8 cellular contexts compared by ENCODE assay signal in the genomic region with DNA sequence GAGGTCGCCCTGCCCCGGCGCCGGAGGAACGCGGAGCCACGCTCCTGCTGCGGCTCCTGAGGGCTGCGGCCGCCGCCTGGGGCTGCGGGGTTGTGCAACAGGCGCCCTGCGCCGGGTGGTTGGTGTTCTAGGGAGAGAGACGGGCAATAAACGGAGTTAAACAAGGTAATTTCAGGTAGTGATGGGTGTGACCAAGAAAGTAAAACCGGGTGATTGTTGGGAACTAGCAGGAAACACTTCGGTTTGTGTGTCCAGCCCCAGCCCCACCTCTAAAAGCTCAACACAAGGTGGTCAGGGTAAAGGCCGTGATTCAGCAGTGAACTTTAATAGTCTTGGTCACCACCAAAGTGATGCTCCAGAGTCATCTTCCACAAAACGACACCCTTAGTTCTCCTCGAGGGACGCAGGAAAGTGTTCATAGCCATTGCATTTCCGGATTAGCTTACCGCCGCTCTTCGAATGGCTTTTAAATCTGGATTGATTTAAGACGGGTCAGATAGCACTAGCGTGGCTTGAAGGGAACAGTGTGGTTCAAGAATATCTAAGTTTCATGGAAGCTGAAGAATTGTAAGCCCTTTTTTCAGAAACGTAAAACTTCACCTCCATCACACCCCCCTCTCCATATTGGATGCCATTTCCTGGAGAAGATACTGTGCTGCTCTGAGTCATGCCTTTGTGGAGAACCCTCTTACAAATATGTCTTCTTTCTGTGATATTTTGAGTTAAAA. TPM values are rescaled to one million over a fixed set of nuclear protein-coding genes. Genes with fewer than 3 reads are reported as not detected.
DNase-seq lines count a peak whose midpoint lies in the region; ATAC-seq, FAIRE-seq and TF ChIP-seq lines count a peak whose summit lies in the region.

No MANE protein-coding gene starts in this region.

- peak overlapping the region; percentile 98 for H4K8ac ChIP-seq in trophoblast cell (ENCODE audit: low read depth, low read length)

- intact Hi-C loops in activated naive CD4-positive, alpha-beta T cell treated with anti-CD3 and anti-CD28 coated beads for 36 hours (cut with micrococcal nuclease): loop anchor here (1.0 to 5.0 kb wide), 20 partner anchors 58 to 1262 kb away; partner anchors contain the start of genes ATR, GK5, PXYLP1 and SLC25A36

- H2BK12ac ChIP-seq in trophoblast cell (ENCODE audit: low read length): no peak overlapping the region

- H3K79me2 ChIP-seq in ACC112 (ENCODE audit: control insufficient read depth, insufficient read depth, low read length, unreplicated experiment) (peaks cover 56% of the 10 kb centered on the region), trophoblast cell (ENCODE audit: control insufficient read depth, insufficient read depth, low read length, poor library complexity) (peaks cover 13% of the 10 kb centered on the region)

- peak overlapping the region; percentile 99 for H3K27ac Mint-ChIP-seq in activated naive CD4-positive, alpha-beta T cell treated with anti-CD3 and anti-CD28 coated beads for 36 hours
- H3K27ac Mint-ChIP-seq in glutamatergic neuron (ENCODE audit: unreplicated experiment): peak overlapping the region; percentile 90

- no peaks in the 10 kb centered on the region for H3K27me3 Mint-ChIP-seq in activated naive CD4-positive, alpha-beta T cell treated with anti-CD3 and anti-CD28 coated beads for 36 hours (ENCODE audit: low read depth)
- no peaks in the 10 kb centered on the region for H3K27me3 Mint-ChIP-seq in glutamatergic neuron (ENCODE audit: unreplicated experiment)

- peak overlapping the region; percentile 98 for H3K9ac ChIP-seq in trophoblast cell (ENCODE audit: low read length)

- DNase-seq in GM12891 (ENCODE audit: insufficient read length, low spot score) (no peak), NCI-H510A (lab: John Stamatoyannopoulos, UW) (peak; percentile 4), glutamatergic neuron (no peak), trophoblast cell (peak in 1 of 2 donors; percentile 68), iPS-NIHi11 (ENCODE audit: low spot score) (no peak)
- DNase-seq in activated naive CD4-positive, alpha-beta T cell treated with anti-CD3 and anti-CD28 coated beads for 36 hours: peak; percentile 39

- H3K23ac ChIP-seq in trophoblast cell (ENCODE audit: low read length): peak overlapping the region; percentile 10

- peaks cover 37% of the 10 kb centered on the region for H3K4me1 Mint-ChIP-seq in activated naive CD4-positive, alpha-beta T cell treated with anti-CD3 and anti-CD28 coated beads for 36 hours (ENCODE audit: low read depth)
- H3K4me1 Mint-ChIP-seq in glutamatergic neuron (ENCODE audit: low read depth, unreplicated experiment): peaks cover 10% of the 10 kb centered on the region

- peak overlapping the region; percentile 99 for H3K4me3 Mint-ChIP-seq in activated naive CD4-positive, alpha-beta T cell treated with anti-CD3 and anti-CD28 coated beads for 36 hours
- peak overlapping the region; percentile 89 for H3K4me3 Mint-ChIP-seq in glutamatergic neuron (ENCODE audit: unreplicated experiment)

- no peak for TF ChIP-seq POLR2A in GM12891 (IDR thresholded peaks at IDR 0.05; ENCODE audit: low read depth, low read length)

- peak overlapping the region; percentile 99 for H3K18ac ChIP-seq in trophoblast cell (ENCODE audit: low read length)

- ATAC-seq in HG03039 (IDR thresholded peaks at IDR 0.05; ENCODE audit: unreplicated experiment): peak; percentile 18

- H3K9me3 Mint-ChIP-seq in activated naive CD4-positive, alpha-beta T cell treated with anti-CD3 and anti-CD28 coated beads for 36 hours: no peaks in the 10 kb centered on the region
- H3K9me3 Mint-ChIP-seq in glutamatergic neuron (ENCODE audit: unreplicated experiment): peaks cover 2% of the 10 kb centered on the region

- WGBS in trophoblast cell (ENCODE audit: extremely low coverage, insufficient coverage, insufficient read length): no CpG with 5 or more reads among the region's 30 CpGs

- H3K4me1 ChIP-seq in ACC112 (ENCODE audit: control insufficient read depth, insufficient read depth, low read length, unreplicated experiment): peaks cover 28% of the 10 kb centered on the region
- peaks cover 3 to 4% of the 10 kb centered on the region in 2 experiments for H3K4me1 ChIP-seq in trophoblast cell (ENCODE audit: control insufficient read depth in 1 of 2, insufficient read depth in 2 of 2, low read length in 2 of 2)

- H2AFZ ChIP-seq in ACC112 (ENCODE audit: low read length, unreplicated experiment): peak overlapping the region; percentile 98
- peak overlapping the region; percentile 97 for H2AFZ ChIP-seq in trophoblast cell (ENCODE audit: insufficient read depth, low read length, poor library complexity)

- H3K14ac ChIP-seq in trophoblast cell (ENCODE audit: low read length): peak overlapping the region; percentile 98

- peak overlapping the region; percentile 51 for H2AK5ac ChIP-seq in trophoblast cell (ENCODE audit: low read length)

- CTCF ChIA-PET in activated naive CD4-positive, alpha-beta T cell treated with anti-CD3 and anti-CD28 coated beads for 36 hours (lab: Charles Lee): interaction anchor here (0.6 to 1.8 kb wide), 27 partner anchors 12 to 289 kb away, joined by 3 to 29 read pairs (median 3); partner anchors contain the start of gene ATP1B3

- H3K36me3 Mint-ChIP-seq in activated naive CD4-positive, alpha-beta T cell treated with anti-CD3 and anti-CD28 coated beads for 36 hours (ENCODE audit: low read depth): peaks cover 7% of the 10 kb centered on the region
- no peaks in the 10 kb centered on the region for H3K36me3 Mint-ChIP-seq in glutamatergic neuron (ENCODE audit: unreplicated experiment)

- peak overlapping the region; percentile 96 for H2BK5ac ChIP-seq in trophoblast cell (ENCODE audit: low read depth, low read length, poor library complexity)

- H4K91ac ChIP-seq in trophoblast cell (ENCODE audit: low read depth, low read length): peak overlapping the region; percentile 98

- H3K36me3 ChIP-seq in ACC112 (ENCODE audit: insufficient read depth, low read length) (no peaks in the 10 kb centered on the region), trophoblast cell (ENCODE audit: control insufficient read depth in 1 of 2, insufficient read depth in 2 of 2, low read length in 2 of 2) (peaks cover 0 to 4% of the 10 kb centered on the region in 2 experiments)

- H4K12ac ChIP-seq in trophoblast cell (ENCODE audit: low read depth, low read length): peak overlapping the region; percentile 96

- peak; percentile 86 for FAIRE-seq in GM12891 (lab: Jason Lieb, UNC)

- H3K27me3 ChIP-seq in ACC112 (ENCODE audit: insufficient read depth, low read length) (no peaks in the 10 kb centered on the region), trophoblast cell (ENCODE audit: insufficient read depth, low read length) (no peaks in the 10 kb centered on the region)

- no peak for TF ChIP-seq CTCF in glutamatergic neuron (IDR thresholded peaks at IDR 0.05; ENCODE audit: partially characterized antibody, unreplicated experiment)

- peaks cover 9% of the 10 kb centered on the region for H3K79me1 ChIP-seq in trophoblast cell (ENCODE audit: low read length)

- H3K4me3 ChIP-seq in ACC112 (ENCODE audit: low read depth, low read length) (peak overlapping the region; percentile 93), trophoblast cell (ENCODE audit: low read depth, low read length) (peak overlapping the region; percentile 100)

- H3K9me3 ChIP-seq in trophoblast cell (ENCODE audit: insufficient read depth, low read depth, low read length): no peaks in the 10 kb centered on the region

- peak overlapping the region; percentile 66 for H3K4me2 ChIP-seq in trophoblast cell (ENCODE audit: low read length)

- H2BK120ac ChIP-seq in trophoblast cell (ENCODE audit: insufficient read depth, low read length, poor library complexity): peak overlapping the region; percentile 95

- peak overlapping the region; percentile 97 for H3K4ac ChIP-seq in trophoblast cell (ENCODE audit: low read depth, low read length)

- H3K27ac ChIP-seq in ACC112 (ENCODE audit: low read depth, low read length) (peak overlapping the region; percentile 81), trophoblast cell (ENCODE audit: low read depth, low read length) (peak overlapping the region; percentile 77)

TF ChIP-seq in GM12891, 5 proteins besides CTCF, POLR2A, EP300 and RAD21:
- TF ChIP-seq SPI1 (IDR thresholded peaks at IDR 0.05; ENCODE audit: low read depth, low read length) (no peak), POU2F2 (IDR thresholded peaks at IDR 0.05; ENCODE audit: low read depth, low read length) (no peak), TAF1 (IDR thresholded peaks at IDR 0.05; ENCODE audit: low read depth, low read length) (no peak), POLR2AphosphoS5 (IDR thresholded peaks at IDR 0.05; ENCODE audit: low read depth, low read length) (no peak), PAX5 (IDR thresholded peaks at IDR 0.05; ENCODE audit: insufficient read depth, low read length, severe bottlenecking) (no peak)

RNA-seq across cellular contexts. Expression of gene RNF7, which starts 0.7 kb away (rescaled TPM):
- 61.0 TPM for polyA plus RNA-seq in GM12891 (2012; ENCODE audit: low read depth, missing spikeins)
- 10 to 100 TPM; 56.3 to 57.4 TPM for total RNA-seq in activated naive CD4-positive, alpha-beta T cell treated with anti-CD3 and anti-CD28 coated beads for 36 hours
- total RNA-seq in glutamatergic neuron (ENCODE audit: unreplicated experiment): 95.0 TPM
- polyA plus RNA-seq in trophoblast cell (2013): 118 and 122 TPM in 2 replicates

RNA-seq across cellular contexts. Expression of gene GRK7, which starts 24.4 kb away (rescaled TPM):
- polyA plus RNA-seq in GM12891 (2012; ENCODE audit: low read depth, missing spikeins): not detected
- total RNA-seq in activated naive CD4-positive, alpha-beta T cell treated with anti-CD3 and anti-CD28 coated beads for 36 hours: not detected
- total RNA-seq in glutamatergic neuron (ENCODE audit: unreplicated experiment): not detected
- polyA plus RNA-seq in trophoblast cell (2013): 0.03 and 0.06 TPM in 2 replicates

Comparison
In these comparisons a context has a peak if more than half of its experiments do, and no peak if none do; other contexts are left out.
1. DNase-seq: peak in NCI-H510A (single experiment) and activated naive CD4-positive, alpha-beta T cell treated with anti-CD3 and anti-CD28 coated beads for 36 hours (single experiment); none in GM12891 (single experiment), glutamatergic neuron (single experiment) and iPS-NIHi11 (single experiment).